Comparison of ENCODE assay signal across 11 cellular contexts in the genomic region with DNA sequence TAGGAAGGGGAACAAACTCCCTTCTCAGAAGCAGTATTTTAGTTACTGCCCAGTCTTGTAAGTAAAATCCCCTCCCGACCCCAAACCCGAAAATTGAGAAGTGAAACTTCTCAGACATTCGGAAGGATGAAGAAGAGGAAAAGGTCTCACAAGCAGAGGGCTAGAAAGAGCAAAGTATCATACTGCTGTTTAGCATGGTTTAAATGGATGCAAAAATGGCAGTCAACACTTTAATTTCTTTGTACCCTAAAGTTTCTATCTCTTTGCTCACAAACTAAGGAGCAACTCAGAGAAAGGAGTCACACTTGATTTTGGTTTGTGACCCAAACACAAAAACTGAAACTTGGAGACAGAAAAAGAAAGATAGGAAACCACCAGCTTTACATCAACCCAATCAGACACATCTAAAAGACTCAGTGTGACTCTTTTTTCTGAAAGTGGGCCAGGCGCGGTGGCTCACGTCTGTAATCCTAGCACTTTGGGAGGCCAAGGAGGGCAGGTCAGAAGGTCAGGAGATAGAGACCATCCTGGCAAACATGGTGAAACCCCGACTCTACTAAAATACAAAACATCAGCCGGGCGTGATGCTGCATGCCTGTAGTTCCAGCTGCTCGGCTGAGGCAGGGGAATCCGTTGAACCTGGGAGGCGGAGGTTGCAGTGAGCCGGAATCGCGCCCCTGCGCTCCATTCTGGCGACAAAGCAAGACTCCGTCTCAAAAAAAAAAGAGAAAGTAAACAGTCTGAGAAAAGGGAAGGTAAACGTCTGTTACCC.
A peak's percentile ranks its signal among the peaks of the same experiment; 100 is the strongest.
DNase-seq lines count a peak whose midpoint lies in the region; ATAC-seq and TF ChIP-seq lines count a peak whose summit lies in the region.
"Had no signal": no experiment of that assay in that cellular context is flagged by ENCODE, and none has a peak within 500 bp of the region (broad histone marks: within the 10 kb centered on the region; RNA-seq: fewer than 3 reads in every experiment).

No MANE protein-coding gene starts in this region.

- peak overlapping the region; percentile 84 for H3K27ac ChIP-seq in OCI-LY3 (ENCODE audit: low read length)
- H3K27ac ChIP-seq: sigmoid colon, upper lobe of left lung had no signal

- TF ChIP-seq CTCF in OCI-LY3 (IDR thresholded peaks at IDR 0.05; ENCODE audit: low read depth, low read length): no peak

- H4K20me1 ChIP-seq in OCI-LY3 (ENCODE audit: insufficient read depth, low read length): no peaks in the 10 kb centered on the region

- H3K4me2 ChIP-seq in OCI-LY3 (ENCODE audit: low read length): peak overlapping the region; percentile 96

- ATAC-seq in GM19328 (IDR thresholded peaks at IDR 0.05; ENCODE audit: unreplicated experiment): peak; percentile 79
- peak; percentile 79 for ATAC-seq in HG02981 (IDR thresholded peaks at IDR 0.05; ENCODE audit: unreplicated experiment)

- H3K79me2 ChIP-seq in OCI-LY3 (ENCODE audit: low read length): no peaks in the 10 kb centered on the region

- H2AFZ ChIP-seq in OCI-LY3 (ENCODE audit: low read depth, low read length): peak overlapping the region; percentile 82

- H3K9me3 ChIP-seq in OCI-LY3 (ENCODE audit: insufficient read depth, low read length): no peaks in the 10 kb centered on the region; the same call in 1 of the 2 replicates
- H3K9me3 ChIP-seq: sigmoid colon, upper lobe of left lung had no signal

- peak overlapping the region; percentile 64; the same call in 1 of the 2 replicates for H3K4me3 ChIP-seq in GM08714 (ENCODE audit: low read length)
- peak overlapping the region; percentile 78 for H3K4me3 ChIP-seq in OCI-LY3 (ENCODE audit: low read length)
- H3K4me3 ChIP-seq: sigmoid colon had no signal

- peak overlapping the region; percentile 67 for H3K9ac ChIP-seq in OCI-LY3 (ENCODE audit: low read length)

- DNase-seq in occipital lobe (lab: John Stamatoyannopoulos, UW): no peak
- no peak for DNase-seq in activated CD4-positive, alpha-beta T cell treated with anti-CD3 and anti-CD28 coated beads, Interleukin-2, amount 50 U/mL, for 1 hour
- DNase-seq in midbrain (lab: John Stamatoyannopoulos, UW): no peak
- no peak for DNase-seq in activated CD4-positive, CD25-positive, alpha-beta regulatory T cell treated with anti-CD3 and anti-CD28 coated beads, Interleukin-2, amount 50 U/mL, for 72 hours
- DNase-seq: DMS153, sigmoid colon had no signal

- peaks cover 7% of the 10 kb centered on the region for H3K36me3 ChIP-seq in OCI-LY3 (replicated peaks; ENCODE audit: low read depth, low read length)
- H3K36me3 ChIP-seq: sigmoid colon, upper lobe of left lung had no signal

- H3K27me3 ChIP-seq in OCI-LY3 (ENCODE audit: low read depth, low read length): no peaks in the 10 kb centered on the region
- H3K27me3 ChIP-seq: upper lobe of left lung had no signal

- H3K4me1 ChIP-seq in OCI-LY3 (ENCODE audit: low read length): peaks cover 43% of the 10 kb centered on the region
- H3K4me1 ChIP-seq: sigmoid colon, upper lobe of left lung had no signal
